ENCODE assay signal across 14 cellular contexts in the genomic region with DNA sequence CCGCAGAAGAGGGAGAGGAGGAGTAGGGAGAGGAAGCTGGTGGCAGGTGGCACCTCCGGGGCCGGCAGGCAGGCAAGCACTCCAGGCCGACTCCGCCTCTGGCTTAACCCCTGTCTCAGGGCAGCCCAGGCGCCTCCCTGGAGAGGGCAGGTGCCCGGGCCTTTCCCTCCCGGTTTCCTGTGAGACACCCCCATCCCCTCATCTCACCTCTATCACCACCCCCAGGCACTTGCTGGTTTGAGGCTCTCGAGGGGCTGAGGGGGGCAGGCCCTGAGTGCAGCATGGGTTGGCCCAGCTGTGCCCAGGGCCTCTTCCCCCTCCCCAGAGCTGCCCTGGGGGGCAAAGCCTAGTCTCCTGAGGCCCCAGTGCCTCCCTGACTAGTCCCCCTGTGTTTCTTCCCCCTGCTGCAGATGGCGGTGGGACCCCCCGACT. TPM values are rescaled to one million over a fixed set of nuclear protein-coding genes. Genes with fewer than 3 reads are reported as not detected.
A peak's percentile ranks its signal among the peaks of the same experiment; 100 is the strongest.
DNase-seq lines count a peak whose midpoint lies in the region; ATAC-seq, FAIRE-seq and TF ChIP-seq lines count a peak whose summit lies in the region.
"Had no signal": no experiment of that assay in that cellular context is flagged by ENCODE, and none has a peak within 500 bp of the region (broad histone marks: within the 10 kb centered on the region; RNA-seq: fewer than 3 reads in every experiment).

No MANE protein-coding gene starts in this region.

- DNase-seq in activated CD4-positive, alpha-beta T cell treated with anti-CD3 and anti-CD28 coated beads, Interleukin-2, amount 10 ng/mL, durations not matched to agents 24 days and 14 days = peak; percentile 60
- no peak for DNase-seq in activated CD4-positive, alpha-beta T cell treated with anti-CD3 and anti-CD28 coated beads, Interleukin-2, amount 50 U/mL, for 48 hours
- no peak for DNase-seq in HCT116 (ENCODE audit: low read depth, low spot score)
- no peak for DNase-seq in PC-3
- DNase-seq in pancreas = peak in 1 of 6 donors; percentile 75
- DNase-seq in UCSD-AML1 (lab: John Stamatoyannopoulos, UW; ENCODE audit: unreplicated experiment) = no peak
- DNase-seq in RPMI8226 = no peak
- DNase-seq: NCI-H774 had no signal

- H3K9me3 Mint-ChIP-seq in activated CD4-positive, alpha-beta T cell treated with anti-CD3 and anti-CD28 coated beads, Interleukin-2, amount 10 ng/mL, durations not matched to agents 24 days and 14 days = no peaks in the 10 kb centered on the region
- H3K9me3 Mint-ChIP-seq: activated T-helper 2 cell treated with anti-CD3 and anti-CD28 coated beads, Interferon-gamma antibody, Interleukin-2, Interleukin-4, amounts not matched to agents 10 μg/mL and 5 μg/mL and 100 μg/mL, durations not matched to agents 14 hours and 24 hours and 36 hours had no signal

- H2AFZ ChIP-seq in HCT116 (ENCODE audit: low read depth, low read length, poor library complexity, severe bottlenecking) = no peak overlapping the region
- H2AFZ ChIP-seq in PC-3 (ENCODE audit: low read length) = no peak overlapping the region

- H3K4me3 Mint-ChIP-seq in activated CD4-positive, alpha-beta T cell treated with anti-CD3 and anti-CD28 coated beads, Interleukin-2, amount 10 ng/mL, durations not matched to agents 24 days and 14 days = no peak overlapping the region

- TF ChIP-seq CTCF in HCT116 (IDR thresholded peaks at IDR 0.05 in 2 of 3, conservative IDR thresholded peaks at IDR 0.05 in 1 of 3; ENCODE audit: borderline replicate concordance in 1 of 3, insufficient read depth in 1 of 3, low read depth in 2 of 3, low read length in 2 of 3) (no peak), PC-3 (conservative IDR thresholded peaks at IDR 0.05; ENCODE audit: low read depth, low read length) (no peak), pancreas (IDR thresholded peaks at IDR 0.05) (no peak)

- no peak for FAIRE-seq in pancreas (lab: Jason Lieb, UNC)

- RAD21 ChIA-PET in HCT116 (lab: Charles Lee; ENCODE audit: low non-redundant PET in 1 of 2, low total read pairs in 2 of 2, uncharacterized antibody in 2 of 2, unreplicated experiment in 2 of 2) = no interaction called here

- intact Hi-C loops in activated CD4-positive, alpha-beta T cell treated with anti-CD3 and anti-CD28 coated beads, Interleukin-2, amount 10 ng/mL, durations not matched to agents 24 days and 14 days (cut with micrococcal nuclease) = no loop called here
- intact Hi-C loops in HCT116 (cut with micrococcal nuclease) (no loop called here), PC-3 (cut with micrococcal nuclease) (no loop called here), pancreas (cut with DNase I) (loop anchor here in 2 of 3 donors (10.0 kb wide), 2 partner anchors 140 to 310 kb away; a partner anchor contains a TSS)

- no peaks in the 10 kb centered on the region for H3F3A ChIP-seq in PC-3 (ENCODE audit: low read length, unreplicated experiment)

- peaks cover 21% of the 10 kb centered on the region for H3K36me3 Mint-ChIP-seq in activated CD4-positive, alpha-beta T cell treated with anti-CD3 and anti-CD28 coated beads, Interleukin-2, amount 10 ng/mL, durations not matched to agents 24 days and 14 days (ENCODE audit: low read depth)

- H3K27ac ChIP-seq in HCT116 (ENCODE audit: low read depth, low read length) (no peak overlapping the region; the same call in 1 of the 2 replicates), PC-3 (ENCODE audit: low read length) (no peak overlapping the region), pancreas (no peak overlapping the region)

- peak; percentile 33; the same call in 1 of the 2 replicates for ATAC-seq in HCT116
- peak; percentile 52 for ATAC-seq in PC-3
- ATAC-seq in pancreas = peak; percentile 21 to 35 (median 24)
- ATAC-seq in GM18511 (IDR thresholded peaks at IDR 0.05; ENCODE audit: unreplicated experiment) = no peak

- H3K9me3 ChIP-seq in HCT116 (ENCODE audit: control insufficient read depth in 1 of 2, insufficient read depth in 1 of 2, low read depth in 1 of 2, low read length in 2 of 2) (no peaks in the 10 kb centered on the region), PC-3 (ENCODE audit: low read length) (no peaks in the 10 kb centered on the region), pancreas (no peaks in the 10 kb centered on the region)

- H3K4me2 ChIP-seq in HCT116 (ENCODE audit: low read length) (no peak overlapping the region), PC-3 (ENCODE audit: low read length) (no peak overlapping the region)

- no TSS peak for BruUV-seq in HCT116 (replicated peaks; lab: Mats Ljungman, UMichigan)
- BruUV-seq in PC-3 (replicated peaks; lab: Mats Ljungman, UMichigan) = no TSS peak

- peaks cover 5% of the 10 kb centered on the region for H3K4me1 Mint-ChIP-seq in activated CD4-positive, alpha-beta T cell treated with anti-CD3 and anti-CD28 coated beads, Interleukin-2, amount 10 ng/mL, durations not matched to agents 24 days and 14 days

- TF ChIP-seq POLR2A in HCT116 (IDR thresholded peaks at IDR 0.05; ENCODE audit: borderline replicate concordance, extremely low read depth, insufficient read depth, insufficient read length) = no peak

- no peaks in the 10 kb centered on the region for H3K79me2 ChIP-seq in HCT116 (ENCODE audit: insufficient read depth, low read length)
- H3K79me2 ChIP-seq in PC-3 (ENCODE audit: low read length) = no peaks in the 10 kb centered on the region

- no peaks in the 10 kb centered on the region for H3K9me2 ChIP-seq in HCT116 (ENCODE audit: insufficient read depth)
- no peaks in the 10 kb centered on the region for H3K9me2 ChIP-seq in PC-3 (replicated peaks; ENCODE audit: low read length)

- H3K9ac ChIP-seq in HCT116 (ENCODE audit: low read length) = no peak overlapping the region
- no peak overlapping the region for H3K9ac ChIP-seq in PC-3 (ENCODE audit: low read length)

- H3K4me1 ChIP-seq in HCT116 (ENCODE audit: control insufficient read depth in 1 of 2, insufficient read depth in 2 of 2, low read length in 2 of 2) (no peaks in the 10 kb centered on the region), PC-3 (ENCODE audit: insufficient read depth, low read length) (no peaks in the 10 kb centered on the region), pancreas (no peaks in the 10 kb centered on the region)

- CTCF ChIA-PET in HCT116 (lab: Charles Lee) = interaction anchor here (1.0 to 1.8 kb wide), 2 partner anchors 157 to 304 kb away, joined by 4 to 6 read pairs; no protein-coding TSS in a partner anchor
- CTCF ChIA-PET in PC-3 (lab: Charles Lee) = interaction anchor here (0.6 kb wide), 2 partner anchors 8 to 29 kb away, joined by 3 to 4 read pairs; no protein-coding TSS in a partner anchor

- 46 to 51% methylated on average over 5 to 11 of the region's 11 CpGs for WGBS in pancreas, 2 donors

- no peaks in the 10 kb centered on the region for H3K27me3 ChIP-seq in HCT116 (ENCODE audit: insufficient read depth, low read length)
- H3K27me3 ChIP-seq in PC-3 (ENCODE audit: low read length) = no peaks in the 10 kb centered on the region
- H3K27me3 ChIP-seq in pancreas = no peaks in the 10 kb centered on the region

- no peak overlapping the region for H3K27ac Mint-ChIP-seq in activated CD4-positive, alpha-beta T cell treated with anti-CD3 and anti-CD28 coated beads, Interleukin-2, amount 10 ng/mL, durations not matched to agents 24 days and 14 days

- no peak overlapping the region for H3K4me3 ChIP-seq in HCT116 (replicated peaks in 1 of 2; ENCODE audit: low read depth in 1 of 2, low read length in 2 of 2)
- no peak overlapping the region for H3K4me3 ChIP-seq in PC-3 (ENCODE audit: low read length)
- no peak overlapping the region for H3K4me3 ChIP-seq in pancreas

- H3K36me3 ChIP-seq in HCT116 (ENCODE audit: control insufficient read depth in 1 of 2, insufficient read depth in 2 of 2, low read length in 2 of 2) (peaks cover 0 to 4% of the 10 kb centered on the region in 2 experiments; a peak in 2 of 4 replicates), PC-3 (ENCODE audit: low read depth, low read length) (no peaks in the 10 kb centered on the region), pancreas (no peaks in the 10 kb centered on the region)

- POLR2A ChIA-PET in HCT116 (lab: Charles Lee) (no interaction called here), PC-3 (lab: Charles Lee; ENCODE audit: unreplicated experiment) (no interaction called here)

- H3K27me3 Mint-ChIP-seq in activated CD4-positive, alpha-beta T cell treated with anti-CD3 and anti-CD28 coated beads, Interleukin-2, amount 10 ng/mL, durations not matched to agents 24 days and 14 days = peaks cover 8% of the 10 kb centered on the region

- no peak for TF ChIP-seq RAD21 in HCT116 (IDR thresholded peaks at IDR 0.05; ENCODE audit: low read depth)

- H4K20me1 ChIP-seq in HCT116 (ENCODE audit: insufficient read depth) (no peaks in the 10 kb centered on the region), PC-3 (ENCODE audit: low read length) (no peaks in the 10 kb centered on the region)

RNA-seq across cellular contexts. Expression of a gene that starts 6.0 kb away (rescaled TPM):
- total RNA-seq in activated CD4-positive, alpha-beta T cell treated with anti-CD3 and anti-CD28 coated beads, Interleukin-2, amount 10 ng/mL, durations not matched to agents 24 days and 14 days = 2.7 and 3.2 TPM in 2 replicates
- total RNA-seq in HCT116 (2021; ENCODE audit: unreplicated experiment) = 17.3 TPM
- polyA plus RNA-seq in HCT116 (2012) = 13.8 and 18.6 TPM in 2 replicates
- 4.6 and 5.2 TPM in 2 replicates for total RNA-seq in PC-3 (2014; rRNA removed)
- total RNA-seq in pancreas = 1 to 10 TPM in 1 of 6 donors, under 1 TPM in 5; 0.19 to 1.9 (median 0.40) TPM
- polyA plus RNA-seq in pancreas = 1 to 10 TPM; 2.6 to 4.4 TPM

RNA-seq across cellular contexts. Expression of a gene that starts 8.8 kb away (rescaled TPM):
- 129 and 133 TPM in 2 replicates for total RNA-seq in activated CD4-positive, alpha-beta T cell treated with anti-CD3 and anti-CD28 coated beads, Interleukin-2, amount 10 ng/mL, durations not matched to agents 24 days and 14 days
- total RNA-seq in HCT116 (2021; ENCODE audit: unreplicated experiment) (89.8 TPM), PC-3 (2014; rRNA removed) (60.6 and 70.3 TPM in 2 replicates), pancreas (10 to 100 TPM; 24.0 to 46.8 (median 30.1) TPM)
- 53.7 and 76.2 TPM in 2 replicates for polyA plus RNA-seq in HCT116 (2012)
- polyA plus RNA-seq in pancreas = 100 to 1,000 TPM in 1 of 2 donors, 10 to 100 TPM in 1; 51.0 to 113 TPM

RNA-seq across cellular contexts. Expression of a gene that starts 9.4 kb away (rescaled TPM):
- 45.9 and 47.7 TPM in 2 replicates for total RNA-seq in activated CD4-positive, alpha-beta T cell treated with anti-CD3 and anti-CD28 coated beads, Interleukin-2, amount 10 ng/mL, durations not matched to agents 24 days and 14 days
- total RNA-seq in HCT116 (2021; ENCODE audit: unreplicated experiment) (21.8 TPM), PC-3 (2014; rRNA removed) (18.4 and 26.8 TPM in 2 replicates), pancreas (1 to 10 TPM; 4.4 to 9.5 (median 6.2) TPM)
- polyA plus RNA-seq in HCT116 (2012) = 25.2 and 26.4 TPM in 2 replicates
- 10 to 100 TPM in 1 of 2 donors, 1 to 10 TPM in 1; 9.5 to 16.8 TPM for polyA plus RNA-seq in pancreas

RNA-seq across cellular contexts. Expression of a gene that starts 18.2 kb away (rescaled TPM):
- not detected in 2 replicates for total RNA-seq in activated CD4-positive, alpha-beta T cell treated with anti-CD3 and anti-CD28 coated beads, Interleukin-2, amount 10 ng/mL, durations not matched to agents 24 days and 14 days
- total RNA-seq in HCT116 (2021; ENCODE audit: unreplicated experiment) (not detected), PC-3 (2014; rRNA removed) (not detected in 2 replicates), pancreas (not detected)
- polyA plus RNA-seq in HCT116 (2012) = not detected in 2 replicates
- not detected for polyA plus RNA-seq in pancreas
- total RNA-seq: activated T-helper 2 cell treated with anti-CD3 and anti-CD28 coated beads, Interferon-gamma antibody, Interleukin-2, Interleukin-4, amounts not matched to agents 10 μg/mL and 5 μg/mL and 100 μg/mL, durations not matched to agents 14 hours and 24 hours and 36 hours; dorsolateral prefrontal cortex; right cardiac atrium; subcutaneous adipose tissue had no signal
- polyA plus RNA-seq: BJ, right cardiac atrium had no signal

RNA-seq across cellular contexts. Expression of a gene that starts 26.2 kb away (rescaled TPM):
- total RNA-seq in activated CD4-positive, alpha-beta T cell treated with anti-CD3 and anti-CD28 coated beads, Interleukin-2, amount 10 ng/mL, durations not matched to agents 24 days and 14 days = 1.5 and 1.8 TPM in 2 replicates
- 1.0 TPM for total RNA-seq in HCT116 (2021; ENCODE audit: unreplicated experiment)
- polyA plus RNA-seq in HCT116 (2012) = 2.1 and 2.3 TPM in 2 replicates
- 0.29 and 0.47 TPM in 2 replicates for total RNA-seq in PC-3 (2014; rRNA removed)
- total RNA-seq in pancreas = under 1 TPM in 3 of 6 donors, not detected in 3; 0.20 to 0.28 (median 0.24) TPM
- 1 to 10 TPM in 1 of 2 donors, under 1 TPM in 1; 0.95 to 2.1 TPM for polyA plus RNA-seq in pancreas
- total RNA-seq: right cardiac atrium, subcutaneous adipose tissue had no signal
- polyA plus RNA-seq: right cardiac atrium had no signal

Comparison
In these comparisons a context has a peak if more than half of its experiments do, and no peak if none do; other contexts are left out.
1. intact Hi-C loops: an anchor here in pancreas (10.0 kb wide); none called in activated CD4-positive, alpha-beta T cell treated with anti-CD3 and anti-CD28 coated beads, Interleukin-2, amount 10 ng/mL, durations not matched to agents 24 days and 14 days, HCT116 and PC-3.